In genomic region chr6:107536183-107536582, GRCh38 we compare ENCODE assay signal across 29 cellular contexts. TPM values are rescaled to one million over a fixed set of nuclear protein-coding genes. Genes with fewer than 3 reads are reported as not detected.
DNase-seq lines count a peak whose midpoint lies in the region; ATAC-seq and TF ChIP-seq lines count a peak whose summit lies in the region.
"Had no signal": no experiment of that assay in that cellular context is flagged by ENCODE, and none has a peak within 500 bp of the region (broad histone marks: within the 10 kb centered on the region; RNA-seq: fewer than 3 reads in every experiment).

No MANE protein-coding gene starts in this region.

- H3F3A ChIP-seq in OCI-LY1 (ENCODE audit: insufficient read depth, low read length) (peaks cover 5% of the 10 kb centered on the region; the same call in 1 of the 2 replicates), neural progenitor cell (ENCODE audit: low read depth) (peaks cover 42% of the 10 kb centered on the region)

- H3K4me1 ChIP-seq in OCI-LY1 (ENCODE audit: insufficient read depth, low read length, severe bottlenecking), result peaks cover 90% of the 10 kb centered on the region
- H3K4me1 ChIP-seq in neural progenitor cell, result peaks cover 83% of the 10 kb centered on the region
- H3K4me1 ChIP-seq: ascending aorta, BLaER1, colonic mucosa, testis had no signal

- H4K20me1 ChIP-seq in OCI-LY1 (ENCODE audit: insufficient read depth, low read length) (no peaks in the 10 kb centered on the region), neural progenitor cell (ENCODE audit: low read depth) (peaks cover 7% of the 10 kb centered on the region)
- H4K20me1 ChIP-seq: BLaER1 had no signal

- H3K9me3 ChIP-seq in OCI-LY1 (ENCODE audit: low read length) (no peaks in the 10 kb centered on the region), neural progenitor cell (ENCODE audit: low read depth) (no peaks in the 10 kb centered on the region)
- H3K9me3 ChIP-seq: ascending aorta, BLaER1, colonic mucosa, testis had no signal

- H3K27me3 ChIP-seq in OCI-LY1 (ENCODE audit: insufficient read depth, low read length), result no peaks in the 10 kb centered on the region
- H3K27me3 ChIP-seq in neural progenitor cell, result no peaks in the 10 kb centered on the region
- H3K27me3 ChIP-seq: ascending aorta, BLaER1, colonic mucosa, testis had no signal

- no peaks in the 10 kb centered on the region for H3K9me3 Mint-ChIP-seq in neural progenitor cell
- H3K9me3 Mint-ChIP-seq in activated T-cell treated with anti-CD3 and anti-CD28 coated beads, Interleukin-2, amount 50 U/mL, for 4 hours, result no peaks in the 10 kb centered on the region
- H3K9me3 Mint-ChIP-seq: activated naive CD8-positive, alpha-beta T cell treated with anti-CD3 and anti-CD28 coated beads, Interleukin-2, amount 10 ng/mL, durations not matched to agents 7 days and 5 days had no signal

- H3K27ac ChIP-seq in OCI-LY1 (ENCODE audit: low read depth, low read length, poor library complexity, severe bottlenecking) (peak overlapping the region; percentile 94), neural progenitor cell (peak overlapping the region; percentile 87)
- H3K27ac ChIP-seq: ascending aorta, BLaER1, colonic mucosa, parathyroid adenoma, testis, WERI-Rb-1 had no signal

- H3K79me2 ChIP-seq in OCI-LY1 (ENCODE audit: insufficient read depth, low read length) (0 out of 2 replicates have a peak, but pooled peaks cover 5% of the 10 kb centered on the region), neural progenitor cell (ENCODE audit: low read depth) (peaks cover 6% of the 10 kb centered on the region)
- H3K79me2 ChIP-seq: parathyroid adenoma had no signal

- H3K36me3 ChIP-seq in OCI-LY1 (ENCODE audit: insufficient read depth, low read length), result peaks cover 63% of the 10 kb centered on the region
- no peaks in the 10 kb centered on the region for H3K36me3 ChIP-seq in neural progenitor cell
- H3K36me3 ChIP-seq: ascending aorta, BLaER1, colonic mucosa, WERI-Rb-1 had no signal

- H3K4me3 Mint-ChIP-seq in neural progenitor cell, result no peak overlapping the region
- H3K4me3 Mint-ChIP-seq in activated T-cell treated with anti-CD3 and anti-CD28 coated beads, Interleukin-2, amount 50 U/mL, for 4 hours, result no peak overlapping the region
- H3K4me3 Mint-ChIP-seq: activated naive CD8-positive, alpha-beta T cell treated with anti-CD3 and anti-CD28 coated beads, Interleukin-2, amount 10 ng/mL, durations not matched to agents 7 days and 5 days had no signal

- ATAC-seq in GM19351 (IDR thresholded peaks at IDR 0.05; ENCODE audit: unreplicated experiment) (peak; percentile 56), HG02798 (IDR thresholded peaks at IDR 0.05; ENCODE audit: poor library complexity, unreplicated experiment) (peak; percentile 52), GM21786 (IDR thresholded peaks at IDR 0.05; ENCODE audit: unreplicated experiment) (no peak)
- ATAC-seq in activated T-cell treated with anti-CD3 and anti-CD28 coated beads, Interleukin-2, amount 50 U/mL, for 4 hours, result no peak
- ATAC-seq: HepG2; left colon; Panc1; stimulated activated naive CD8-positive, alpha-beta T cell treated with anti-CD3 and anti-CD28 coated beads, Interleukin-15, Interleukin-2, amounts not matched to agents 100 U/mL and 50 U/mL, for 24 hours had no signal

- H3K4me3 ChIP-seq in OCI-LY1 (ENCODE audit: low read depth, low read length, poor library complexity, severe bottlenecking) (peak overlapping the region; percentile 4), neural progenitor cell (peak overlapping the region; percentile 24)
- H3K4me3 ChIP-seq: ascending aorta, BLaER1, colonic mucosa, smooth muscle cell, testis had no signal

- H3K4me2 ChIP-seq in OCI-LY1 (ENCODE audit: low read length) (peak overlapping the region; percentile 45), neural progenitor cell (peak overlapping the region; percentile 61)
- H3K4me2 ChIP-seq: BLaER1, smooth muscle cell had no signal

- H3K9me2 ChIP-seq in OCI-LY1 (ENCODE audit: low read depth, low read length), result no peaks in the 10 kb centered on the region

- H3K27ac Mint-ChIP-seq in neural progenitor cell, result no peak overlapping the region
- H3K27ac Mint-ChIP-seq: activated naive CD8-positive, alpha-beta T cell treated with anti-CD3 and anti-CD28 coated beads, Interleukin-2, amount 10 ng/mL, durations not matched to agents 7 days and 5 days had no signal

- TF ChIP-seq CTCF in OCI-LY1 (IDR thresholded peaks at IDR 0.05; ENCODE audit: low read length) (no peak), neural progenitor cell (IDR thresholded peaks at IDR 0.05) (no peak)

- H3K27me3 Mint-ChIP-seq in neural progenitor cell (ENCODE audit: insufficient read depth, low read depth), result no peaks in the 10 kb centered on the region
- peaks cover 10% of the 10 kb centered on the region for H3K27me3 Mint-ChIP-seq in activated T-cell treated with anti-CD3 and anti-CD28 coated beads, Interleukin-2, amount 50 U/mL, for 4 hours (ENCODE audit: low read depth)

- H3K9ac ChIP-seq in OCI-LY1 (ENCODE audit: low read length), result peak overlapping the region; percentile 28; the same call in 1 of the 2 replicates
- no peak overlapping the region for H3K9ac ChIP-seq in neural progenitor cell
- H3K9ac ChIP-seq: BLaER1, parathyroid adenoma had no signal

- H3K4me1 Mint-ChIP-seq in neural progenitor cell, result peaks cover 61% of the 10 kb centered on the region
- H3K4me1 Mint-ChIP-seq in activated T-cell treated with anti-CD3 and anti-CD28 coated beads, Interleukin-2, amount 50 U/mL, for 4 hours (ENCODE audit: low read depth), result no peaks in the 10 kb centered on the region
- H3K4me1 Mint-ChIP-seq: activated naive CD8-positive, alpha-beta T cell treated with anti-CD3 and anti-CD28 coated beads, Interleukin-2, amount 10 ng/mL, durations not matched to agents 7 days and 5 days had no signal

- DNase-seq in neural progenitor cell (ENCODE audit: low spot score) (peak; percentile 44), T1000 (lab: John Stamatoyannopoulos, UW) (no peak), DMS114 treated with DMSO at 0.1 percent for 48 hours (lab: John Stamatoyannopoulos, UW; ENCODE audit: unreplicated experiment) (no peak)
- DNase-seq in activated T-cell treated with anti-CD3 and anti-CD28 coated beads, Interleukin-2, amount 50 U/mL, for 4 hours, result no peak
- DNase-seq: activated CD4-positive, alpha-beta T cell treated with anti-CD3 and anti-CD28 coated beads for 48 hours; activated gamma-delta T cell treated with Interleukin-2 at 50 U/mL for 16 hours; activated naive CD8-positive, alpha-beta T cell treated with anti-CD3 and anti-CD28 coated beads, Interleukin-2, amount 10 ng/mL, durations not matched to agents 7 days and 5 days; colonic mucosa; effector CD8-positive, alpha-beta T cell; GOT3; Kasumi-1; left colon; mammary epithelial cell; NCI-H146; SIG-M5; stimulated activated naive CD8-positive, alpha-beta T cell treated with anti-CD3 and anti-CD28 coated beads, Interleukin-15, Interleukin-2, amounts not matched to agents 100 U/mL and 50 U/mL, for 24 hours; SW 1271; testis; WERI-Rb-1 had no signal

- H2AFZ ChIP-seq in OCI-LY1 (ENCODE audit: low read length) (no peak overlapping the region), neural progenitor cell (replicated peaks) (no peak overlapping the region)
- H2AFZ ChIP-seq: parathyroid adenoma had no signal

- H3K36me3 Mint-ChIP-seq in neural progenitor cell, result peaks cover 5% of the 10 kb centered on the region
- H3K36me3 Mint-ChIP-seq in activated T-cell treated with anti-CD3 and anti-CD28 coated beads, Interleukin-2, amount 50 U/mL, for 4 hours (ENCODE audit: insufficient read depth), result no peaks in the 10 kb centered on the region
- H3K36me3 Mint-ChIP-seq: activated naive CD8-positive, alpha-beta T cell treated with anti-CD3 and anti-CD28 coated beads, Interleukin-2, amount 10 ng/mL, durations not matched to agents 7 days and 5 days had no signal

RNA-seq across cellular contexts. Expression of gene SOBP, which starts 46.3 kb away (rescaled TPM):
- total RNA-seq in neural progenitor cell (ENCODE audit: low replicate concordance), result 11.0 and 12.6 TPM in 2 replicates
- total RNA-seq in activated T-cell treated with anti-CD3 and anti-CD28 coated beads, Interleukin-2, amount 50 U/mL, for 4 hours, result 1 to 10 TPM; 1.1 to 2.1 (median 1.8) TPM

Comparison
In these comparisons a context has a peak if more than half of its experiments do, and no peak if none do; other contexts are left out.
1. ATAC-seq: peak in GM19351 (single experiment) and HG02798 (single experiment); none in GM21786 (single experiment) and activated T-cell treated with anti-CD3 and anti-CD28 coated beads, Interleukin-2, amount 50 U/mL, for 4 hours (0 of 2).